1 cellular context compared by ENCODE assay signal in the genomic region with DNA sequence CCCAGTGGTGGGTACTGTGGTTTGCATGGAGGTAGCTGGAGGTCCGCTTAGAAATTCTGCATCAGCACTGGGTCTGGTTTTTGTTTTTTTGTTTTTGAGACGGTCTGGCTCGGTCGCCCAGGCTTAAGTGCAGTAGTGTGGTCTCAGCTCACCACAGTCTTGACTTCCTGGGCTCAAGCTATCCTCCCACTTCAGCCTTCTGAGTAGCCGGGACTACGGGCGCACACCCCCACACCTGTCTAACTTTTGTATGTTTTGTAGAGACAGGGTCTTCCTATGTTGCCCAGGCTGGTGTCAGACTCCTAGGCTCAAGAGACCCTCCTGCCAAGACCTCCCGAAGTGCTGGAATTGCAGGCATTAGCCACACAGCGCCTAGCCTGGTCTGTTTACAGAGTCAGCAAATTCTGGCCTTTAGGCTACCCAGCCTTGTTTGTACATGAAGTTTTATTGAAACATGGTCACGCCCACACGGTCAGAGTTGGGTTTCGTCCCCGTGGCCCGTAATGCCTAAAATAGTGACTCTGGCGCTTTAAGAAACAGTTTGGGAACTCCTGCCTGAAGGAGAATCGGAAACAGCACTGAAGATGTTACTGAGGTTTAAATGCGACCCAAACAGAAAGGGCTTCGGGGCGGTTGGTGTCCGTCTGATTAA.
TF ChIP-seq lines count a peak whose summit lies in the region.

No MANE protein-coding gene starts in this region.

TF ChIP-seq in HepG2, 621 proteins besides CTCF, POLR2A, EP300 and RAD21 (continued from another document):
- no peak for TF ChIP-seq KDM3A (CRISPR knock-in tag; IDR thresholded peaks at IDR 0.05; ENCODE audit: low read depth)
